In the genomic region with DNA sequence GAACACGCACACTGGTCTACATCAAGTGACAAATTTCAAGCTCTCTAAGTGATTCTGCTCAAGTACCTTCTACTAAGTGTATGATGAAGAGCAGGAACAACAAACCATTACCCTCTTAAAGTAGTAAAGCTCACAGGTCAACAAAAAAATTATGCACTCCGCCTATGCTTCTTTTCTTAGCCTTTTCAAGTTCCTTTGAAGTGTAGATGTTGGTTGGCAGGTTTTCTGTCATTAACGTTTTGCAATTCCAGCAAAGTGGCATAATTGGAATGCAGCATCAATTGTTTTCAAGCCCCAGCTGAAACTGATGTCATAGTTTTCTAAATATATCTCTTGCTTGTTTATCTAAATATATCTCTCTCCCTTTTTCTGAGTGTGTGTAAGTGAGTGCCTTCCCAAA, we compare ENCODE assay signal across 27 cellular contexts.
A peak's percentile ranks its signal among the peaks of the same experiment; 100 is the strongest.
DNase-seq lines count a peak whose midpoint lies in the region; ATAC-seq and TF ChIP-seq lines count a peak whose summit lies in the region.
"Had no signal": no experiment of that assay in that cellular context is flagged by ENCODE, and none has a peak within 500 bp of the region (broad histone marks: within the 10 kb centered on the region; RNA-seq: fewer than 3 reads in every experiment).

No MANE protein-coding gene starts in this region.

- intact Hi-C loops in IMR-90 (cut with micrococcal nuclease) (no loop called here), sigmoid colon (cut with DNase I) (no loop called here)

- H3K4me3 ChIP-seq in IMR-90 (ENCODE audit: insufficient read depth, low read depth, low read length): no peak overlapping the region
- no peak overlapping the region for H3K4me3 ChIP-seq in choroid plexus epithelial cell (ENCODE audit: low read depth, low read length)
- H3K4me3 ChIP-seq in sigmoid colon: no peak overlapping the region
- H3K4me3 ChIP-seq: BLaER1 treated with 17β-estradiol and CSF1 and Interleukin-3, amounts not matched to agents 10 nM and 100 nM; coronary artery had no signal

- H3K79me1 ChIP-seq in IMR-90 (ENCODE audit: low read depth in 1 of 2, low read length in 2 of 2): no peaks in the 10 kb centered on the region

- H3K27me3 ChIP-seq in IMR-90 (ENCODE audit: control insufficient read depth, insufficient read depth, low read length) (no peaks in the 10 kb centered on the region), sigmoid colon (no peaks in the 10 kb centered on the region)
- H3K27me3 ChIP-seq: BLaER1 treated with 17β-estradiol and CSF1 and Interleukin-3, amounts not matched to agents 10 nM and 100 nM had no signal

- no peak overlapping the region for H2BK20ac ChIP-seq in IMR-90 (ENCODE audit: low read depth, low read length)

- no peak overlapping the region for H3K9ac ChIP-seq in IMR-90 (ENCODE audit: low read depth, low read length)
- H3K9ac ChIP-seq: BLaER1 treated with 17β-estradiol and CSF1 and Interleukin-3, amounts not matched to agents 10 nM and 100 nM had no signal

- BruUV-seq in IMR-90 (replicated peaks; lab: Mats Ljungman, UMichigan): no TSS peak

- H4K20me1 ChIP-seq in IMR-90 (ENCODE audit: insufficient read depth, low read length): no peaks in the 10 kb centered on the region
- H4K20me1 ChIP-seq: BLaER1 treated with 17β-estradiol and CSF1 and Interleukin-3, amounts not matched to agents 10 nM and 100 nM had no signal

- TF ChIP-seq CTCF in IMR-90 (conservative IDR thresholded peaks at IDR 0.05; ENCODE audit: low read depth, low read length) (no peak), choroid plexus epithelial cell (conservative IDR thresholded peaks at IDR 0.05; ENCODE audit: low read depth, low read length) (no peak), sigmoid colon (IDR thresholded peaks at IDR 0.05) (no peak)

- CTCF ChIA-PET in IMR-90 (lab: Yijun Ruan, JAX): no interaction called here

- no peak overlapping the region for H4K5ac ChIP-seq in IMR-90 (ENCODE audit: low read depth, low read length)

- H3K4me2 ChIP-seq in IMR-90 (ENCODE audit: low read depth, low read length): no peak overlapping the region
- H3K4me2 ChIP-seq: BLaER1 treated with 17β-estradiol and CSF1 and Interleukin-3, amounts not matched to agents 10 nM and 100 nM had no signal

- no peak overlapping the region for H2AK9ac ChIP-seq in IMR-90 (replicated peaks; ENCODE audit: low read depth, low read length, poor library complexity)

- no peaks in the 10 kb centered on the region for H3K36me3 ChIP-seq in IMR-90 (ENCODE audit: control insufficient read depth, insufficient read depth, low read length)
- no peaks in the 10 kb centered on the region for H3K36me3 ChIP-seq in sigmoid colon
- H3K36me3 ChIP-seq: BLaER1 treated with 17β-estradiol and CSF1 and Interleukin-3, amounts not matched to agents 10 nM and 100 nM had no signal

- H3K18ac ChIP-seq in IMR-90 (ENCODE audit: low read depth, low read length): no peak overlapping the region

- H4K91ac ChIP-seq in IMR-90 (ENCODE audit: insufficient read depth, low read depth, low read length): no peak overlapping the region

- TF ChIP-seq POLR2A in IMR-90 (IDR thresholded peaks at IDR 0.05; ENCODE audit: low read depth, low read length) (no peak), sigmoid colon (IDR thresholded peaks at IDR 0.05) (no peak)

- TF ChIP-seq EP300 in sigmoid colon (IDR thresholded peaks at IDR 0.05): no peak

- no peaks in the 10 kb centered on the region for H3K4me1 ChIP-seq in IMR-90 (ENCODE audit: control insufficient read depth, insufficient read depth, low read length)
- H3K4me1 ChIP-seq in sigmoid colon: peaks cover 0 to 8% (median 0%) of the 10 kb centered on the region in 4 donors
- H3K4me1 ChIP-seq: BLaER1 treated with 17β-estradiol and CSF1 and Interleukin-3, amounts not matched to agents 10 nM and 100 nM had no signal

- WGBS in IMR-90 (ENCODE audit: extremely low coverage in 2 of 2, insufficient read length in 1 of 2), 2 experiments: no CpG with 5 or more reads among the region's 3 CpGs
- WGBS in sigmoid colon, 2 donors: 50 to 61% methylated on average over 3 of the region's 3 CpGs

- in situ Hi-C loops in IMR-90 (cut with MboI; ENCODE audit: low sequenced_read_pairs): no loop called here

- peak; percentile 39 for DNase-seq in AG08395 (ENCODE audit: low spot score)
- DNase-seq in IMR-90: peak; percentile 0
- peak; percentile 2 for DNase-seq in choroid plexus epithelial cell (ENCODE audit: low read depth)
- DNase-seq in myocyte (ENCODE audit: low read depth): peak; percentile 5
- no peak for DNase-seq in sigmoid colon
- DNase-seq in NCI-H69 (lab: John Stamatoyannopoulos, UW): no peak
- DNase-seq: ACHN; activated CD4-positive, alpha-beta T cell treated with anti-CD3 and anti-CD28 coated beads for 36 hours; activated T-cell treated with anti-CD3 and anti-CD28 coated beads for 4 hours; anterior cingulate cortex; COR-L47; HCEC 1CT; Kasumi-1; midbrain; natural killer cell; NCI-H187 treated with DMSO at 0.1 percent for 48 hours; NCI-H446; small intestine; stimulated activated CD4-positive, alpha-beta T cell treated with anti-CD3 and anti-CD28 coated beads, Interleukin-1b, Interleukin-23, amount 100 ng/mL, for 48 hours; stimulated activated CD8-positive, alpha-beta memory T cell treated with anti-CD3 and anti-CD28 coated beads, Interleukin-4, amount 100 ng/mL, for 48 hours; stimulated activated naive CD8-positive, alpha-beta T cell treated with anti-CD3 and anti-CD28 coated beads, Interleukin-15, amount 100 ng/mL, for 72 hours had no signal

- POLR2A ChIA-PET in IMR-90 (lab: Charles Lee; ENCODE audit: unreplicated experiment): no interaction called here

- no peak overlapping the region for H2BK15ac ChIP-seq in IMR-90 (ENCODE audit: low read depth, low read length)

- no peak overlapping the region; the same call in 1 of the 2 replicates for H3K27ac ChIP-seq in IMR-90 (ENCODE audit: insufficient read depth, low read length)
- no peak overlapping the region for H3K27ac ChIP-seq in sigmoid colon
- H3K27ac ChIP-seq: BLaER1 treated with 17β-estradiol and CSF1 and Interleukin-3, amounts not matched to agents 10 nM and 100 nM; coronary artery; HL-60 had no signal

- no peak overlapping the region for H3K4ac ChIP-seq in IMR-90 (ENCODE audit: low read depth, low read length)

- no peak overlapping the region for H4K8ac ChIP-seq in IMR-90 (ENCODE audit: low read depth in 2 of 2, low read length in 2 of 2)

- no peak overlapping the region for H2AK5ac ChIP-seq in IMR-90 (ENCODE audit: low read depth, low read length)

- H3K9me3 ChIP-seq in IMR-90 (ENCODE audit: control insufficient read depth, insufficient read depth, low read length) (peaks cover 5% of the 10 kb centered on the region), sigmoid colon (no peaks in the 10 kb centered on the region)
- H3K9me3 ChIP-seq: BLaER1 treated with 17β-estradiol and CSF1 and Interleukin-3, amounts not matched to agents 10 nM and 100 nM had no signal

- no peak for TF ChIP-seq RAD21 in IMR-90 (IDR thresholded peaks at IDR 0.05; ENCODE audit: low read length)

- no peak for ATAC-seq in IMR-90 (ENCODE audit: low read depth)
- no peak for ATAC-seq in GM21423 (IDR thresholded peaks at IDR 0.05; ENCODE audit: unreplicated experiment)
- ATAC-seq: activated CD4-positive, alpha-beta T cell treated with anti-CD3 and anti-CD28 coated beads for 36 hours; activated naive CD4-positive, alpha-beta T cell treated with anti-CD3 and anti-CD28 coated beads, Interleukin-2, amount 50 U/mL, for 72 hours; esophagus mucosa; natural killer cell; stimulated activated naive CD8-positive, alpha-beta T cell treated with anti-CD3 and anti-CD28 coated beads, Interleukin-15, amount 100 ng/mL, for 72 hours had no signal

- no peak overlapping the region for H3K23ac ChIP-seq in IMR-90 (ENCODE audit: low read depth, low read length)

- no peaks in the 10 kb centered on the region for H3K9me1 ChIP-seq in IMR-90 (ENCODE audit: insufficient read depth, low read length)

- no peak overlapping the region for H2BK120ac ChIP-seq in IMR-90 (ENCODE audit: low read depth, low read length)

- H2AFZ ChIP-seq in IMR-90 (replicated peaks; ENCODE audit: low read length, poor library complexity): no peak overlapping the region

- H3K14ac ChIP-seq in IMR-90 (replicated peaks; ENCODE audit: low read depth, low read length): no peak overlapping the region

- H2BK5ac ChIP-seq in IMR-90 (ENCODE audit: low read depth, low read length, poor library complexity, severe bottlenecking): no peak overlapping the region

- no peak overlapping the region for H3K56ac ChIP-seq in IMR-90 (ENCODE audit: extremely low read depth, insufficient read depth, low read length)

- dilution Hi-C loops in IMR-90 (cut with HindIII; ENCODE audit: low sequenced_read_pairs, unreplicated experiment): no loop called here

TF ChIP-seq in IMR-90, 13 proteins besides CTCF, POLR2A, EP300 and RAD21:
- no peak for TF ChIP-seq BHLHE40 (IDR thresholded peaks at IDR 0.05; ENCODE audit: low read depth, low read length)
- TF ChIP-seq FOS (IDR thresholded peaks at IDR 0.05; ENCODE audit: low read depth, low read length): no peak
- no peak for TF ChIP-seq NFE2L2 (IDR thresholded peaks at IDR 0.05; ENCODE audit: low read depth, low read length)
- no peak for TF ChIP-seq CEBPB (IDR thresholded peaks at IDR 0.05; ENCODE audit: low read depth, low read length)
- TF ChIP-seq MAFK (IDR thresholded peaks at IDR 0.05; ENCODE audit: low read depth, low read length): no peak
- no peak for TF ChIP-seq RCOR1 (IDR thresholded peaks at IDR 0.05; ENCODE audit: insufficient replicate concordance, low read length)

Comparison
In these comparisons a context has a peak if more than half of its experiments do, and no peak if none do; other contexts are left out.
1. DNase-seq: peak in AG08395 (single experiment), IMR-90 (single experiment), choroid plexus epithelial cell (single experiment) and myocyte (single experiment); none in sigmoid colon (single experiment) and NCI-H69 (single experiment).